25 cellular contexts compared by ENCODE assay signal in genomic region chr12:16323638-16324037, GRCh38. TPM values are rescaled to one million over a fixed set of nuclear protein-coding genes. Genes with fewer than 3 reads are reported as not detected.
DNase-seq lines count a peak whose midpoint lies in the region; ATAC-seq and TF ChIP-seq lines count a peak whose summit lies in the region.
"Had no signal": no experiment of that assay in that cellular context is flagged by ENCODE, and none has a peak within 500 bp of the region (broad histone marks: within the 10 kb centered on the region; RNA-seq: fewer than 3 reads in every experiment).

No MANE protein-coding gene starts in this region.

- no peak overlapping the region for H3K27ac Mint-ChIP-seq in Calu3 (ENCODE audit: unreplicated experiment)
- H3K27ac Mint-ChIP-seq: B cell; CD8-positive, alpha-beta T cell; GM23338; H9 had no signal

- intact Hi-C loops in Calu3 (cut with micrococcal nuclease; ENCODE audit: unreplicated experiment) (no loop called here), OCI-LY7 (cut with micrococcal nuclease; ENCODE audit: unreplicated experiment) (no loop called here)

- no peaks in the 10 kb centered on the region for H3K79me2 ChIP-seq in OCI-LY7 (ENCODE audit: insufficient read depth, low read depth, low read length)

- H3K4me1 ChIP-seq in OCI-LY7 (ENCODE audit: insufficient read depth, low read length, poor library complexity, severe bottlenecking), result no peaks in the 10 kb centered on the region

- no peaks in the 10 kb centered on the region for H3K9me2 ChIP-seq in OCI-LY7 (ENCODE audit: insufficient read depth, low read length)

- no peaks in the 10 kb centered on the region for H3K36me3 Mint-ChIP-seq in Calu3 (ENCODE audit: insufficient read depth, unreplicated experiment)
- H3K36me3 Mint-ChIP-seq: CD8-positive, alpha-beta T cell had no signal

- peak; percentile 42 for DNase-seq in DMS53 (lab: John Stamatoyannopoulos, UW)
- DNase-seq in DMS53 treated with DMSO at 0.1 percent for 48 hours (lab: John Stamatoyannopoulos, UW; ENCODE audit: unreplicated experiment), result no peak
- DNase-seq in Calu3, result peak; percentile 4
- peak; percentile 61 for DNase-seq in NCI-H69 (lab: John Stamatoyannopoulos, UW)
- peak; percentile 6 for DNase-seq in left kidney (ENCODE audit: low read depth, low spot score)
- DNase-seq in OCI-LY7 (ENCODE audit: low spot score), result no peak
- no peak for DNase-seq in stimulated activated CD4-positive, alpha-beta T cell treated with anti-CD3 and anti-CD28 coated beads, Interleukin-12 subunit alpha, Interleukin-12 subunit beta, amount 100 ng/mL, for 4 hours
- DNase-seq: Caco-2; CD8-positive, alpha-beta T cell; DMS 273 treated with DMSO at 0.1 percent for 48 hours; H9; KBM-7; MG63; NCI-H1694 treated with DMSO at 0.1 percent for 48 hours; NCI-H510A treated with DMSO at 0.1 percent for 48 hours; NCI-H82; SIG-M5 had no signal

- H3K27ac ChIP-seq in OCI-LY7 (ENCODE audit: low read depth, low read length, poor library complexity, severe bottlenecking), result no peak overlapping the region
- H3K27ac ChIP-seq: 22Rv1, C4-2B, SK-N-MC had no signal

- no peak overlapping the region for H3K4me3 ChIP-seq in OCI-LY7 (ENCODE audit: low read depth, low read length, poor library complexity, severe bottlenecking)
- H3K4me3 ChIP-seq: GM23338, MG63, SK-N-MC had no signal

- no peak overlapping the region for H3K4me2 ChIP-seq in OCI-LY7 (ENCODE audit: low read length)
- H3K4me2 ChIP-seq: GM23338 had no signal

- H3K4me3 Mint-ChIP-seq in Calu3 (ENCODE audit: low read depth, unreplicated experiment), result no peak overlapping the region
- H3K4me3 Mint-ChIP-seq: B cell; CD8-positive, alpha-beta T cell; GM23338; H9 had no signal

- H3K9me3 Mint-ChIP-seq in Calu3 (ENCODE audit: low read depth, unreplicated experiment), result peaks cover 10% of the 10 kb centered on the region

- H3K4me1 Mint-ChIP-seq in Calu3 (ENCODE audit: low read depth, unreplicated experiment), result peaks cover 69% of the 10 kb centered on the region
- H3K4me1 Mint-ChIP-seq: B cell had no signal

- H4K20me1 ChIP-seq in OCI-LY7 (ENCODE audit: insufficient read depth, low read length), result no peaks in the 10 kb centered on the region

- TF ChIP-seq CTCF in Calu3 (IDR thresholded peaks at IDR 0.05; ENCODE audit: unreplicated experiment), result no peak
- TF ChIP-seq CTCF in OCI-LY7 (conservative IDR thresholded peaks at IDR 0.05; ENCODE audit: low read length), result no peak

- H3K36me3 ChIP-seq in OCI-LY7 (ENCODE audit: insufficient read depth, low read length), result no peaks in the 10 kb centered on the region
- H3K36me3 ChIP-seq: MG63 had no signal

- POLR2A ChIA-PET in OCI-LY7 (lab: Charles Lee), result no interaction called here

- H2AFZ ChIP-seq in OCI-LY7 (ENCODE audit: low read length), result no peak overlapping the region
- H2AFZ ChIP-seq: GM23338 had no signal

- CTCF ChIA-PET in Calu3 (lab: Charles Lee) (interaction anchor here (0.6 kb wide), 1 partner anchor 84 kb away, joined by 5 read pairs; no protein-coding TSS in a partner anchor), OCI-LY7 (lab: Charles Lee; ENCODE audit: unreplicated experiment) (no interaction called here)

- no peaks in the 10 kb centered on the region for H3K9me3 ChIP-seq in OCI-LY7 (ENCODE audit: low read length)
- H3K9me3 ChIP-seq: Caco-2 had no signal

- no TSS peak for BruUV-seq in Calu3 (replicated peaks; lab: Mats Ljungman, UMichigan)
- BruUV-seq in OCI-LY7 (replicated peaks; lab: Mats Ljungman, UMichigan), result no TSS peak

- no peaks in the 10 kb centered on the region for H3K27me3 Mint-ChIP-seq in Calu3 (ENCODE audit: unreplicated experiment)
- H3K27me3 Mint-ChIP-seq: B cell had no signal

- no peak for ATAC-seq in GM18868 (IDR thresholded peaks at IDR 0.05; ENCODE audit: unreplicated experiment)
- ATAC-seq: CD8-positive, alpha-beta T cell; GM23338 had no signal

RNA-seq across cellular contexts. Expression of gene MGST1, which starts 23.8 kb away (rescaled TPM):
- total RNA-seq in Calu3 (2022), result 352 and 354 TPM in 2 replicates
- 16.5 and 17.9 TPM in 2 replicates for total RNA-seq in OCI-LY7 (2014; rRNA removed; shearing (Covaris generic))
- 66.7 and 67.4 TPM in 2 replicates for total RNA-seq in OCI-LY7 (2022)
- total RNA-seq: B cell; CD8-positive, alpha-beta T cell had no signal

RNA-seq across cellular contexts. Expression of gene SLC15A5, which starts 46.2 kb away (rescaled TPM):
- total RNA-seq in Calu3 (2022), result not detected in 2 replicates
- total RNA-seq in OCI-LY7 (2014; rRNA removed; shearing (Covaris generic)), result not detected in 2 replicates
- total RNA-seq in OCI-LY7 (2022), result not detected in 2 replicates
- total RNA-seq: B cell; Caco-2; CD8-positive, alpha-beta T cell; GM23338; H9; LHCN-M2; T-helper 1 cell treated with Interleukin-12 subunit alpha and Interleukin-12 subunit beta and Interleukin-4 antibody, amounts not matched to agents 30 ng/mL and 1 ng/mL, for 36 hours had no signal

Comparison
In these comparisons a context has a peak if more than half of its experiments do, and no peak if none do; other contexts are left out.
1. DNase-seq: peak in DMS53 (single experiment), Calu3 (single experiment), NCI-H69 (single experiment) and left kidney (single experiment); none in DMS53 treated with DMSO at 0.1 percent for 48 hours (single experiment), OCI-LY7 (single experiment) and stimulated activated CD4-positive, alpha-beta T cell treated with anti-CD3 and anti-CD28 coated beads, Interleukin-12 subunit alpha, Interleukin-12 subunit beta, amount 100 ng/mL, for 4 hours (single experiment).